25 cellular contexts compared by ENCODE assay signal in genomic region chr5:103272377-103272776, GRCh38. TPM values are rescaled to one million over a fixed set of nuclear protein-coding genes. Genes with fewer than 3 reads are reported as not detected.
DNase-seq lines count a peak whose midpoint lies in the region; ATAC-seq and TF ChIP-seq lines count a peak whose summit lies in the region.
"Had no signal": no experiment of that assay in that cellular context is flagged by ENCODE, and none has a peak within 500 bp of the region (broad histone marks: within the 10 kb centered on the region; RNA-seq: fewer than 3 reads in every experiment).

No MANE protein-coding gene starts in this region.

- peak; percentile 27 for ATAC-seq in HG03442 (IDR thresholded peaks at IDR 0.05; ENCODE audit: unreplicated experiment)
- ATAC-seq in left colon, result no peak
- no peak for ATAC-seq in GM21515 (IDR thresholded peaks at IDR 0.05; ENCODE audit: unreplicated experiment)
- ATAC-seq: left cardiac atrium, Panc1, T-helper 17 cell had no signal

- in situ Hi-C loops in astrocyte of the spinal cord (cut with HindIII; ENCODE audit: low sequenced_read_pairs), result no loop called here

- 36 to 50% methylated on average over 2 of the region's 2 CpGs for WGBS in thyroid gland, 2 donors

- intact Hi-C loops in thyroid gland (cut with DNase I) (no loop called here), left colon (cut with DNase I, micrococcal nuclease) (no loop called here)

- TF ChIP-seq CTCF in astrocyte of the spinal cord (IDR thresholded peaks at IDR 0.05; ENCODE audit: low read depth, low read length) (no peak), thyroid gland (IDR thresholded peaks at IDR 0.05) (no peak)

- H3K27me3 ChIP-seq in thyroid gland, result no peaks in the 10 kb centered on the region
- H3K27me3 ChIP-seq: esophagus squamous epithelium, SJCRH30, upper lobe of left lung had no signal

- H3K4me3 ChIP-seq in astrocyte of the spinal cord (ENCODE audit: low read depth, low read length) (no peak overlapping the region), thyroid gland (replicated peaks in 1 of 3) (no peak overlapping the region)
- H3K4me3 ChIP-seq: esophagus squamous epithelium, SJCRH30, upper lobe of left lung had no signal

- H3K4me1 ChIP-seq in thyroid gland, result peaks cover 24 to 31% of the 10 kb centered on the region in 2 donors
- H3K4me1 ChIP-seq: SJCRH30 had no signal

- no peaks in the 10 kb centered on the region for H3K9me3 ChIP-seq in thyroid gland
- H3K9me3 ChIP-seq: esophagus squamous epithelium, SJCRH30, upper lobe of left lung had no signal

- peak overlapping the region in 2 of 3 donors; percentile 25 to 61 for H3K27ac ChIP-seq in thyroid gland
- H3K27ac ChIP-seq: esophagus squamous epithelium, SJCRH30, upper lobe of left lung had no signal

- DNase-seq in astrocyte of the spinal cord (ENCODE audit: low read depth, low spot score) (peak; percentile 14), iris pigment epithelial cell (ENCODE audit: low read depth) (peak; percentile 56), thyroid gland (no peak), NCI-H748 (lab: John Stamatoyannopoulos, UW; ENCODE audit: unreplicated experiment) (no peak), left colon (no peak), GDM1 (lab: John Stamatoyannopoulos, UW) (no peak)
- DNase-seq: activated CD4-positive, alpha-beta T cell treated with anti-CD3 and anti-CD28 coated beads, Interleukin-2, amount 50 U/mL, for 4 hours; activated effector memory CD4-positive, alpha-beta T cell treated with anti-CD3 and anti-CD28 coated beads, Interleukin-2, amount 50 U/mL, for 16 hours; amniotic stem cell; central memory CD4-positive, alpha-beta T cell; effector memory CD4-positive, alpha-beta T cell; EL; esophagus squamous epithelium; left cardiac atrium; MV-4-11; NCI-H1694 treated with DMSO at 0.1 percent for 48 hours; NCI-H82; SJCRH30; stimulated activated CD4-positive, alpha-beta T cell treated with anti-CD3 and anti-CD28 coated beads, Interleukin-1b, Interleukin-23, amount 100 ng/mL, for 48 hours; stimulated activated naive CD4-positive, alpha-beta T cell; T-helper 17 cell; upper lobe of left lung had no signal

- peaks cover 6% of the 10 kb centered on the region in 2 donors for H3K36me3 ChIP-seq in thyroid gland

- no peak for TF ChIP-seq POLR2A in thyroid gland (IDR thresholded peaks at IDR 0.05)

RNA-seq across cellular contexts. Expression of gene MACIR, which starts 13.8 kb away (rescaled TPM):
- total RNA-seq in thyroid gland (10 to 100 TPM in 3 of 4 donors, 1 to 10 TPM in 1; 9.5 to 17.2 (median 14.9) TPM), left colon (10 to 100 TPM; 54.5 to 61.4 TPM)

Comparison
In these comparisons a context has a peak if more than half of its experiments do, and no peak if none do; other contexts are left out.
1. DNase-seq: peak in astrocyte of the spinal cord (single experiment) and iris pigment epithelial cell (single experiment); none in thyroid gland (0 of 2), NCI-H748 (single experiment), left colon (0 of 2) and GDM1 (single experiment).